Comparison of ENCODE assay signal across 12 cellular contexts in genomic region chr1:227429447-227430359, GRCh38.
DNase-seq lines count a peak whose midpoint lies in the region; ATAC-seq and TF ChIP-seq lines count a peak whose summit lies in the region.
"Had no signal": no experiment of that assay in that cellular context is flagged by ENCODE, and none has a peak within 500 bp of the region (broad histone marks: within the 10 kb centered on the region; RNA-seq: fewer than 3 reads in every experiment).

No MANE protein-coding gene starts in this region.

- no peak overlapping the region for H3K4me3 Mint-ChIP-seq in mesothelial cell of epicardium
- H3K4me3 Mint-ChIP-seq: T-cell had no signal

- H3K4me3 ChIP-seq in right atrium auricular region (peak overlapping the region in 1 of 2 donors; percentile 7), choroid plexus epithelial cell (ENCODE audit: low read depth, low read length) (peak overlapping the region; percentile 1), vagina (peak overlapping the region in 1 of 2 donors; percentile 19), suprapubic skin (no peak overlapping the region)

- H3K36me3 ChIP-seq in right atrium auricular region (no peaks in the 10 kb centered on the region), vagina (no peaks in the 10 kb centered on the region), suprapubic skin (no peaks in the 10 kb centered on the region)

- peak overlapping the region in 1 of 2 donors; percentile 15 for H3K27ac ChIP-seq in right atrium auricular region
- peak overlapping the region; percentile 8 for H3K27ac ChIP-seq in vagina
- H3K27ac ChIP-seq in suprapubic skin, result no peak overlapping the region

- H3K9me3 ChIP-seq in right atrium auricular region, result no peaks in the 10 kb centered on the region
- no peaks in the 10 kb centered on the region for H3K9me3 ChIP-seq in vagina
- H3K9me3 ChIP-seq in suprapubic skin, result no peaks in the 10 kb centered on the region

- H3K4me1 Mint-ChIP-seq in mesothelial cell of epicardium, result peaks cover 31% of the 10 kb centered on the region
- H3K4me1 Mint-ChIP-seq: T-cell had no signal

- TF ChIP-seq POLR2A in vagina (IDR thresholded peaks at IDR 0.05) (no peak), suprapubic skin (IDR thresholded peaks at IDR 0.05) (no peak)

- H3K36me3 Mint-ChIP-seq in mesothelial cell of epicardium, result no peaks in the 10 kb centered on the region
- H3K36me3 Mint-ChIP-seq: activated naive CD4-positive, alpha-beta T cell treated with anti-CD3 and anti-CD28 coated beads, Interleukin-2, amount 50 U/mL, for 72 hours; T-cell had no signal

- H3K4me1 ChIP-seq in right atrium auricular region (peaks cover 0 to 41% of the 10 kb centered on the region in 2 donors), vagina (peaks cover 12% of the 10 kb centered on the region), suprapubic skin (peaks cover 10% of the 10 kb centered on the region)

- H3K27ac Mint-ChIP-seq in mesothelial cell of epicardium, result peak overlapping the region; percentile 91
- H3K27ac Mint-ChIP-seq: activated naive CD4-positive, alpha-beta T cell treated with anti-CD3 and anti-CD28 coated beads, Interleukin-2, amount 50 U/mL, for 72 hours; T-cell had no signal

- TF ChIP-seq CTCF in right atrium auricular region (IDR thresholded peaks at IDR 0.05) (no peak), choroid plexus epithelial cell (conservative IDR thresholded peaks at IDR 0.05; ENCODE audit: low read depth, low read length) (no peak), mesothelial cell of epicardium (IDR thresholded peaks at IDR 0.05; ENCODE audit: unreplicated experiment) (no peak), vagina (IDR thresholded peaks at IDR 0.05) (no peak), suprapubic skin (IDR thresholded peaks at IDR 0.05) (no peak)

- WGBS in suprapubic skin, result 40% methylated on average over 13 of the region's 13 CpGs

- intact Hi-C loops in Right ventricle myocardium inferior (cut with DNase I) (loop anchor here (2.0 to 10.0 kb wide), 4 partner anchors 111 to 795 kb away; partner anchors contain the start of gene CDC42BPA), vagina (cut with DNase I) (no loop called here)

- H3K9me3 Mint-ChIP-seq in mesothelial cell of epicardium, result peaks cover 5% of the 10 kb centered on the region
- H3K9me3 Mint-ChIP-seq: activated naive CD4-positive, alpha-beta T cell treated with anti-CD3 and anti-CD28 coated beads, Interleukin-2, amount 50 U/mL, for 72 hours; T-cell had no signal

- peak; percentile 67 for ATAC-seq in Right ventricle myocardium inferior
- ATAC-seq: activated naive CD4-positive, alpha-beta T cell treated with anti-CD3 and anti-CD28 coated beads, Interleukin-2, amount 50 U/mL, for 72 hours; T-cell had no signal

- TF ChIP-seq EP300 in suprapubic skin (IDR thresholded peaks at IDR 0.05), result no peak

- no peak for DNase-seq in Right ventricle myocardium inferior (ENCODE audit: missing footprints)
- DNase-seq in right atrium auricular region (ENCODE audit: low spot score), result no peak
- peak; percentile 56 for DNase-seq in choroid plexus epithelial cell (ENCODE audit: low read depth)
- peak in 1 of 2 experiments; percentile 30 for DNase-seq in mesothelial cell of epicardium (ENCODE audit: low spot score in 2 of 2, unreplicated experiment in 2 of 2)
- no peak for DNase-seq in vagina (ENCODE audit: extremely low spot score in 2 of 2)
- no peak for DNase-seq in suprapubic skin (ENCODE audit: low spot score in 2 of 2)
- no peak for DNase-seq in ureter (ENCODE audit: low spot score)
- DNase-seq in NCI-H526 treated with DMSO at 0.1 percent for 48 hours (lab: John Stamatoyannopoulos, UW), result no peak
- DNase-seq: AML-193, Karpas-422, T-cell had no signal

- H3K27me3 Mint-ChIP-seq in mesothelial cell of epicardium (ENCODE audit: low read depth), result no peaks in the 10 kb centered on the region

- H3K27me3 ChIP-seq in right atrium auricular region (no peaks in the 10 kb centered on the region), vagina (no peaks in the 10 kb centered on the region), suprapubic skin (no peaks in the 10 kb centered on the region)
